Comparison of ENCODE assay signal across 1 cellular context in genomic region chr9:113492343-113493079, GRCh38.
TF ChIP-seq lines count a peak whose summit lies in the region.

No MANE protein-coding gene starts in this region.

TF ChIP-seq in K562, 482 proteins besides CTCF, POLR2A, EP300 and RAD21:
- TF ChIP-seq TCF3 (CRISPR knock-in tag; IDR thresholded peaks at IDR 0.05), result no peak
- no peak for TF ChIP-seq ZBTB8A (IDR thresholded peaks at IDR 0.05; ENCODE audit: partially characterized antibody)
- no peak for TF ChIP-seq THRAP3 (IDR thresholded peaks at IDR 0.05; ENCODE audit: borderline replicate concordance)
- TF ChIP-seq, protein P1, sequence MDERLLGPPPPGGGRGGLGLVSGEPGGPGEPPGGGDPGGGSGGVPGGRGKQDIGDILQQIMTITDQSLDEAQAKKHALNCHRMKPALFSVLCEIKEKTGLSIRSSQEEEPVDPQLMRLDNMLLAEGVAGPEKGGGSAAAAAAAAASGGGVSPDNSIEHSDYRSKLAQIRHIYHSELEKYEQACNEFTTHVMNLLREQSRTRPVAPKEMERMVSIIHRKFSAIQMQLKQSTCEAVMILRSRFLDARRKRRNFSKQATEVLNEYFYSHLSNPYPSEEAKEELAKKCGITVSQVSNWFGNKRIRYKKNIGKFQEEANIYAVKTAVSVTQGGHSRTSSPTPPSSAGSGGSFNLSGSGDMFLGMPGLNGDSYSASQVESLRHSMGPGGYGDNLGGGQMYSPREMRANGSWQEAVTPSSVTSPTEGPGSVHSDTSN (CRISPR knock-in tag; IDR thresholded peaks at IDR 0.05; ENCODE audit: low read depth), result no peak
- TF ChIP-seq, protein P1 (tag; conservative IDR thresholded peaks at IDR 0.05; ENCODE audit: low read depth), result peak; percentile 86
- TF ChIP-seq PTRF (tag; IDR thresholded peaks at IDR 0.05), result no peak
- 0 out of 2 replicates have a peak, but pooled peaks have one; percentile 16 for TF ChIP-seq EGR1 (conservative IDR thresholded peaks at IDR 0.05)
- no peak for TF ChIP-seq HDAC1 (IDR thresholded peaks at IDR 0.05)
- TF ChIP-seq THRA (IDR thresholded peaks at IDR 0.05), result no peak
- no peak for TF ChIP-seq RREB1 (CRISPR knock-in tag; IDR thresholded peaks at IDR 0.05)
- TF ChIP-seq NFE2L1 (tag; IDR thresholded peaks at IDR 0.05; ENCODE audit: borderline replicate concordance, low read depth), result no peak
- no peak for TF ChIP-seq ZNF778 (CRISPR knock-in tag; IDR thresholded peaks at IDR 0.05)
